In genomic region chr5:68711311-68712200, GRCh38 we compare ENCODE assay signal across 8 cellular contexts.
A peak's percentile ranks its signal among the peaks of the same experiment; 100 is the strongest.
DNase-seq lines count a peak whose midpoint lies in the region; ATAC-seq and TF ChIP-seq lines count a peak whose summit lies in the region.

No MANE protein-coding gene starts in this region.

- H3K27me3 ChIP-seq in CD4-positive, CD25-positive, alpha-beta regulatory T cell (ENCODE audit: control insufficient read depth, insufficient read depth, low read length): no peaks in the 10 kb centered on the region
- no peaks in the 10 kb centered on the region for H3K27me3 ChIP-seq in prostate gland (replicated peaks; ENCODE audit: insufficient read depth)

- H3K9me3 ChIP-seq in CD4-positive, CD25-positive, alpha-beta regulatory T cell (ENCODE audit: control insufficient read depth in 2 of 2, low read length in 2 of 2): no peaks in the 10 kb centered on the region
- no peaks in the 10 kb centered on the region for H3K9me3 ChIP-seq in prostate gland

- H3K9me3 Mint-ChIP-seq in CD4-positive, CD25-positive, alpha-beta regulatory T cell: peaks cover 0 to under 1% (median 0%) of the 10 kb centered on the region in 7 donors
- peaks cover under 1% of the 10 kb centered on the region for H3K9me3 Mint-ChIP-seq in activated naive CD4-positive, alpha-beta T cell treated with anti-CD3 and anti-CD28 coated beads, Interleukin-2, amount 10 ng/mL, durations not matched to agents 7 days and 5 days
- no peaks in the 10 kb centered on the region for H3K9me3 Mint-ChIP-seq in stimulated activated memory B cell treated with anti-CD40 and anti-IgM and Interleukin-4, amounts not matched to agents 10 μg/mL and 1 μg/mL and 100 μg/mL, for 72 hours

- CTCF ChIA-PET in activated naive CD4-positive, alpha-beta T cell treated with anti-CD3 and anti-CD28 coated beads, Interleukin-2, amount 10 ng/mL, durations not matched to agents 7 days and 5 days (lab: Charles Lee): interaction anchor here (0.7 kb wide), 1 partner anchor 207 kb away, joined by 3 read pairs; no protein-coding TSS in a partner anchor

- TF ChIP-seq POLR2A in prostate gland (IDR thresholded peaks at IDR 0.05): no peak

- H3K4me1 ChIP-seq in CD4-positive, CD25-positive, alpha-beta regulatory T cell (ENCODE audit: control insufficient read depth, insufficient read depth, low read length, poor library complexity, severe bottlenecking): peaks cover 14% of the 10 kb centered on the region
- H3K4me1 ChIP-seq in prostate gland (replicated peaks): no peaks in the 10 kb centered on the region

- no peaks in the 10 kb centered on the region for H3K27me3 Mint-ChIP-seq in CD4-positive, CD25-positive, alpha-beta regulatory T cell
- peaks cover 4% of the 10 kb centered on the region for H3K27me3 Mint-ChIP-seq in activated naive CD4-positive, alpha-beta T cell treated with anti-CD3 and anti-CD28 coated beads, Interleukin-2, amount 10 ng/mL, durations not matched to agents 7 days and 5 days
- peaks cover 20% of the 10 kb centered on the region for H3K27me3 Mint-ChIP-seq in stimulated activated memory B cell treated with anti-CD40 and anti-IgM and Interleukin-4, amounts not matched to agents 10 μg/mL and 1 μg/mL and 100 μg/mL, for 72 hours

- H3K4me3 Mint-ChIP-seq in CD4-positive, CD25-positive, alpha-beta regulatory T cell: peak overlapping the region; percentile 30 to 77 (median 64)
- peak overlapping the region; percentile 48 for H3K4me3 Mint-ChIP-seq in activated naive CD4-positive, alpha-beta T cell treated with anti-CD3 and anti-CD28 coated beads, Interleukin-2, amount 10 ng/mL, durations not matched to agents 7 days and 5 days
- H3K4me3 Mint-ChIP-seq in stimulated activated memory B cell treated with anti-CD40 and anti-IgM and Interleukin-4, amounts not matched to agents 10 μg/mL and 1 μg/mL and 100 μg/mL, for 72 hours: peak overlapping the region; percentile 22

- H3K27ac ChIP-seq in CD4-positive, CD25-positive, alpha-beta regulatory T cell (ENCODE audit: insufficient read depth, low read length, poor library complexity, severe bottlenecking): peak overlapping the region; percentile 18
- no peak overlapping the region for H3K27ac ChIP-seq in prostate gland

- peaks cover 9 to 32% (median 18%) of the 10 kb centered on the region in 4 donors for H3K4me1 Mint-ChIP-seq in CD4-positive, CD25-positive, alpha-beta regulatory T cell
- H3K4me1 Mint-ChIP-seq in activated naive CD4-positive, alpha-beta T cell treated with anti-CD3 and anti-CD28 coated beads, Interleukin-2, amount 10 ng/mL, durations not matched to agents 7 days and 5 days: peaks cover 36% of the 10 kb centered on the region
- peaks cover 30% of the 10 kb centered on the region for H3K4me1 Mint-ChIP-seq in stimulated activated memory B cell treated with anti-CD40 and anti-IgM and Interleukin-4, amounts not matched to agents 10 μg/mL and 1 μg/mL and 100 μg/mL, for 72 hours

- intact Hi-C loops in prostate gland (cut with DNase I): no loop called here

- H3K4me3 ChIP-seq in CD4-positive, CD25-positive, alpha-beta regulatory T cell (ENCODE audit: low read depth, low read length): peak overlapping the region; percentile 59
- H3K4me3 ChIP-seq in prostate gland: no peak overlapping the region

- peak overlapping the region; percentile 5 to 79 (median 78) for H3K27ac Mint-ChIP-seq in CD4-positive, CD25-positive, alpha-beta regulatory T cell
- peak overlapping the region; percentile 97 for H3K27ac Mint-ChIP-seq in activated naive CD4-positive, alpha-beta T cell treated with anti-CD3 and anti-CD28 coated beads, Interleukin-2, amount 10 ng/mL, durations not matched to agents 7 days and 5 days
- peak overlapping the region; percentile 41 for H3K27ac Mint-ChIP-seq in stimulated activated memory B cell treated with anti-CD40 and anti-IgM and Interleukin-4, amounts not matched to agents 10 μg/mL and 1 μg/mL and 100 μg/mL, for 72 hours

- H3K36me3 ChIP-seq in CD4-positive, CD25-positive, alpha-beta regulatory T cell (ENCODE audit: control insufficient read depth, insufficient read depth, low read length): no peaks in the 10 kb centered on the region
- H3K36me3 ChIP-seq in prostate gland: no peaks in the 10 kb centered on the region

- no peak for TF ChIP-seq CTCF in prostate gland (IDR thresholded peaks at IDR 0.05)

- DNase-seq in CD4-positive, CD25-positive, alpha-beta regulatory T cell: peak in 2 of 3 donors; percentile 65 to 70
- DNase-seq in activated naive CD4-positive, alpha-beta T cell treated with anti-CD3 and anti-CD28 coated beads, Interleukin-2, amount 10 ng/mL, durations not matched to agents 7 days and 5 days: peak; percentile 51
- DNase-seq in prostate gland (ENCODE audit: low spot score): no peak
- no peak for DNase-seq in islet precursor cell
- no peak for DNase-seq in NCI-H2171 treated with DMSO at 0.1 percent for 48 hours (lab: John Stamatoyannopoulos, UW)

- no peaks in the 10 kb centered on the region for H3K36me3 Mint-ChIP-seq in CD4-positive, CD25-positive, alpha-beta regulatory T cell
- peaks cover 7% of the 10 kb centered on the region for H3K36me3 Mint-ChIP-seq in activated naive CD4-positive, alpha-beta T cell treated with anti-CD3 and anti-CD28 coated beads, Interleukin-2, amount 10 ng/mL, durations not matched to agents 7 days and 5 days
- no peaks in the 10 kb centered on the region for H3K36me3 Mint-ChIP-seq in stimulated activated memory B cell treated with anti-CD40 and anti-IgM and Interleukin-4, amounts not matched to agents 10 μg/mL and 1 μg/mL and 100 μg/mL, for 72 hours

- 78% methylated on average over 6 of the region's 6 CpGs for WGBS in prostate gland

- peak; percentile 85 to 90 for ATAC-seq in CD4-positive, CD25-positive, alpha-beta regulatory T cell (ENCODE audit: low read depth in 2 of 2)
- peak; percentile 81 for ATAC-seq in GM19025 (IDR thresholded peaks at IDR 0.05; ENCODE audit: low read depth, unreplicated experiment)
- peak; percentile 82 for ATAC-seq in HG03095 (IDR thresholded peaks at IDR 0.05; ENCODE audit: unreplicated experiment)
- peak; percentile 71 for ATAC-seq in stimulated activated memory B cell treated with anti-CD40 and anti-IgM and Interleukin-4, amounts not matched to agents 10 μg/mL and 1 μg/mL and 100 μg/mL, for 72 hours

Comparison
In these comparisons a context has a peak if more than half of its experiments do, and no peak if none do; other contexts are left out.
1. DNase-seq: peak in CD4-positive, CD25-positive, alpha-beta regulatory T cell (2 of 3) and activated naive CD4-positive, alpha-beta T cell treated with anti-CD3 and anti-CD28 coated beads, Interleukin-2, amount 10 ng/mL, durations not matched to agents 7 days and 5 days (single experiment); none in prostate gland (single experiment), islet precursor cell (single experiment) and NCI-H2171 treated with DMSO at 0.1 percent for 48 hours (single experiment).
2. H3K27ac Mint-ChIP-seq: peak in every context shown above with its lines; median percentile 97 in activated naive CD4-positive, alpha-beta T cell treated with anti-CD3 and anti-CD28 coated beads, Interleukin-2, amount 10 ng/mL, durations not matched to agents 7 days and 5 days; 78 in CD4-positive, CD25-positive, alpha-beta regulatory T cell; 41 in stimulated activated memory B cell treated with anti-CD40 and anti-IgM and Interleukin-4, amounts not matched to agents 10 μg/mL and 1 μg/mL and 100 μg/mL, for 72 hours.
3. Peak in every context shown above with its lines, with median percentiles within 50 percentile points of each other: ATAC-seq and H3K4me3 Mint-ChIP-seq.